ENCODE assay signal across 1 cellular context in genomic region chr1:213393860-213394259, GRCh38.
TF ChIP-seq lines count a peak whose summit lies in the region.

No MANE protein-coding gene starts in this region.

TF ChIP-seq in HepG2, 621 proteins besides CTCF, POLR2A, EP300 and RAD21 (continued from another document and continues in another):
- peak; percentile 84 for TF ChIP-seq ZNF687 (CRISPR knock-in tag; IDR thresholded peaks at IDR 0.05)
- no peak for TF ChIP-seq HNRNPUL1 (IDR thresholded peaks at IDR 0.05; ENCODE audit: low read depth, low read length)
- no peak for TF ChIP-seq NRL (CRISPR knock-in tag; IDR thresholded peaks at IDR 0.05; ENCODE audit: borderline replicate concordance)
- no peak for TF ChIP-seq ATF6 (CRISPR knock-in tag; conservative IDR thresholded peaks at IDR 0.05)
- no peak for TF ChIP-seq KAT7 (CRISPR knock-in tag; IDR thresholded peaks at IDR 0.05; ENCODE audit: borderline replicate concordance)
- TF ChIP-seq KLF11 (CRISPR knock-in tag; IDR thresholded peaks at IDR 0.05), result no peak
- TF ChIP-seq MXD1 (CRISPR knock-in tag; IDR thresholded peaks at IDR 0.05), result no peak
- no peak for TF ChIP-seq EED (CRISPR knock-in tag; IDR thresholded peaks at IDR 0.05)
- no peak for TF ChIP-seq ZMAT5 (CRISPR knock-in tag; IDR thresholded peaks at IDR 0.05; ENCODE audit: borderline replicate concordance, low read depth)
- peak; percentile 36; the same call in 1 of the 2 replicates for TF ChIP-seq FOXJ3 (CRISPR knock-in tag; IDR thresholded peaks at IDR 0.05; ENCODE audit: borderline replicate concordance)
- no peak for TF ChIP-seq NFE2 (CRISPR knock-in tag; IDR thresholded peaks at IDR 0.05)
- no peak for TF ChIP-seq ZNF484 (CRISPR knock-in tag; IDR thresholded peaks at IDR 0.05; ENCODE audit: borderline replicate concordance, low read depth)
- no peak for TF ChIP-seq ONECUT2 (CRISPR knock-in tag; IDR thresholded peaks at IDR 0.05)
- TF ChIP-seq FUBP1 (CRISPR knock-in tag; IDR thresholded peaks at IDR 0.05; ENCODE audit: borderline replicate concordance), result no peak
- no peak for TF ChIP-seq IRF1 (CRISPR knock-in tag; IDR thresholded peaks at IDR 0.05; ENCODE audit: low read depth)
- TF ChIP-seq ZNF281 (CRISPR knock-in tag; IDR thresholded peaks at IDR 0.05; ENCODE audit: borderline replicate concordance), result peak; percentile 47; the same call in 1 of the 2 replicates
- TF ChIP-seq ZFP37 (CRISPR knock-in tag; IDR thresholded peaks at IDR 0.05; ENCODE audit: borderline replicate concordance), result 0 out of 2 replicates have a peak, but pooled peaks have one; percentile 48
- TF ChIP-seq ZNF850 (CRISPR knock-in tag; conservative IDR thresholded peaks at IDR 0.05), result no peak
- no peak for TF ChIP-seq ZSCAN20 (CRISPR knock-in tag; IDR thresholded peaks at IDR 0.05; ENCODE audit: borderline replicate concordance)
- peak; percentile 19; the same call in 1 of the 2 replicates for TF ChIP-seq ETV5 (CRISPR knock-in tag; IDR thresholded peaks at IDR 0.05; ENCODE audit: borderline replicate concordance)
- no peak for TF ChIP-seq ARNTL (CRISPR knock-in tag; IDR thresholded peaks at IDR 0.05)
- TF ChIP-seq FLYWCH1 (CRISPR knock-in tag; IDR thresholded peaks at IDR 0.05), result no peak
- TF ChIP-seq ZNF552 (CRISPR knock-in tag; IDR thresholded peaks at IDR 0.05; ENCODE audit: borderline replicate concordance), result no peak
- TF ChIP-seq ISL2 (CRISPR knock-in tag; IDR thresholded peaks at IDR 0.05), result 0 out of 2 replicates have a peak, but pooled peaks have one; percentile 54
- no peak for TF ChIP-seq ZNF329 (CRISPR knock-in tag; IDR thresholded peaks at IDR 0.05; ENCODE audit: low read depth)
- TF ChIP-seq BCL3 (CRISPR knock-in tag; IDR thresholded peaks at IDR 0.05), result no peak
- TF ChIP-seq NFATC3 (CRISPR knock-in tag; IDR thresholded peaks at IDR 0.05), result no peak
- TF ChIP-seq ZNF160 (CRISPR knock-in tag; IDR thresholded peaks at IDR 0.05), result no peak
- no peak for TF ChIP-seq ZSCAN12 (CRISPR knock-in tag; IDR thresholded peaks at IDR 0.05)
- TF ChIP-seq MED13 (CRISPR knock-in tag; IDR thresholded peaks at IDR 0.05), result no peak
- TF ChIP-seq PHF21A (CRISPR knock-in tag; IDR thresholded peaks at IDR 0.05), result no peak
- TF ChIP-seq ZNF121 (CRISPR knock-in tag; IDR thresholded peaks at IDR 0.05), result no peak
- TF ChIP-seq ATF4 (CRISPR knock-in tag; IDR thresholded peaks at IDR 0.05), result no peak
- TF ChIP-seq ZNF407 (CRISPR knock-in tag; IDR thresholded peaks at IDR 0.05; ENCODE audit: not compliant biosample characterization), result no peak
